Comparison of ENCODE assay signal across 23 cellular contexts in genomic region chr7:158318511-158318913, GRCh38.
DNase-seq lines count a peak whose midpoint lies in the region; ATAC-seq and TF ChIP-seq lines count a peak whose summit lies in the region.
"Had no signal": no experiment of that assay in that cellular context is flagged by ENCODE, and none has a peak within 500 bp of the region (broad histone marks: within the 10 kb centered on the region; RNA-seq: fewer than 3 reads in every experiment).

No MANE protein-coding gene starts in this region.

- no peak overlapping the region for H2BK20ac ChIP-seq in H9 (ENCODE audit: low read depth, low read length, poor library complexity, severe bottlenecking)

- DNase-seq in activated CD8-positive, alpha-beta memory T cell treated with anti-CD3 and anti-CD28 coated beads for 24 hours: peak; percentile 49
- DNase-seq in activated CD8-positive, alpha-beta memory T cell treated with anti-CD3 and anti-CD28 coated beads, Interleukin-2, amount 50 U/mL, for 48 hours: no peak
- DNase-seq in H9 (peak; percentile 55), osteocyte (ENCODE audit: extremely low spot score, unreplicated experiment) (peak; percentile 79), D341Med (ENCODE audit: low spot score) (no peak)
- DNase-seq: CD8-positive, alpha-beta memory T cell; DMS79 treated with DMSO at 0.1 percent for 48 hours; GDM1; GOT3; IMR-90; Karpas-422; MM.1S; NCI-H1092 treated with DMSO at 0.1 percent for 48 hours; NCI-H187; NCI-H345; NCI-H526; OCI-M1; SJCRH30 had no signal

- no peak overlapping the region for H2BK5ac ChIP-seq in H9 (ENCODE audit: insufficient read length, low read length)

- H3K23ac ChIP-seq in H9 (ENCODE audit: insufficient read length, low read depth, low read length): no peak overlapping the region

- H3K4me3 Mint-ChIP-seq in H9: no peak overlapping the region
- no peak overlapping the region for H3K4me3 Mint-ChIP-seq in osteocyte (ENCODE audit: unreplicated experiment)
- H3K4me3 Mint-ChIP-seq: CD8-positive, alpha-beta memory T cell had no signal

- H3K56ac ChIP-seq in H9 (ENCODE audit: insufficient read length, low read depth, low read length): no peak overlapping the region

- H3K9me3 Mint-ChIP-seq in H9 (peaks cover 16 to 24% of the 10 kb centered on the region in 2 experiments), osteocyte (ENCODE audit: unreplicated experiment) (peaks cover 15% of the 10 kb centered on the region)

- H2BK12ac ChIP-seq in H9 (ENCODE audit: insufficient read length, low read depth, low read length): no peak overlapping the region

- H3K27ac ChIP-seq in H9 (ENCODE audit: insufficient read length, low read depth, low read length) (peak overlapping the region; percentile 48), gastroesophageal sphincter (no peak overlapping the region)
- H3K27ac ChIP-seq: RWPE1, SJCRH30 had no signal

- no peak overlapping the region; the same call in 1 of the 2 replicates for H3K4ac ChIP-seq in H9 (ENCODE audit: low read depth, low read length)

- H3K14ac ChIP-seq in H9 (ENCODE audit: insufficient read depth, low read length): peak overlapping the region; percentile 21; the same call in 1 of the 2 replicates

- TF ChIP-seq CTCF in H9 (conservative IDR thresholded peaks at IDR 0.05) (no peak), osteocyte (IDR thresholded peaks at IDR 0.05) (no peak), gastroesophageal sphincter (IDR thresholded peaks at IDR 0.05) (no peak)

- TF ChIP-seq POLR2A in gastroesophageal sphincter (IDR thresholded peaks at IDR 0.05): no peak

- peak overlapping the region; percentile 3 for H2BK120ac ChIP-seq in H9 (ENCODE audit: low read depth, low read length, poor library complexity, severe bottlenecking)

- H3K4me1 ChIP-seq in H9 (ENCODE audit: insufficient read depth, low read length) (no peaks in the 10 kb centered on the region), iPS-15b (ENCODE audit: control insufficient read depth, insufficient read depth, low read length) (peaks cover 8% of the 10 kb centered on the region), gastroesophageal sphincter (no peaks in the 10 kb centered on the region)
- H3K4me1 ChIP-seq: SJCRH30 had no signal

- H3K27me3 ChIP-seq in H9 (ENCODE audit: insufficient read depth, low read length): no peaks in the 10 kb centered on the region
- no peaks in the 10 kb centered on the region for H3K27me3 ChIP-seq in iPS-15b (ENCODE audit: control insufficient read depth, insufficient read depth, low read length)
- peaks cover 59% of the 10 kb centered on the region for H3K27me3 ChIP-seq in gastroesophageal sphincter
- H3K27me3 ChIP-seq: SJCRH30 had no signal

- H3K36me3 ChIP-seq in iPS-15b (ENCODE audit: control insufficient read depth, insufficient read depth, low read length) (peaks cover 3% of the 10 kb centered on the region), gastroesophageal sphincter (no peaks in the 10 kb centered on the region)
- H3K36me3 ChIP-seq: SJCRH30 had no signal

- no peaks in the 10 kb centered on the region for H3K23me2 ChIP-seq in H9 (ENCODE audit: insufficient read length, low read depth, low read length, poor library complexity, severe bottlenecking)

- no peak overlapping the region for H3K4me3 ChIP-seq in iPS-15b (ENCODE audit: low read depth, low read length)
- H3K4me3 ChIP-seq in gastroesophageal sphincter: no peak overlapping the region
- H3K4me3 ChIP-seq: GM12878, SJCRH30 had no signal

- TF ChIP-seq EP300 in gastroesophageal sphincter (IDR thresholded peaks at IDR 0.05): no peak

- ATAC-seq in HG02973 (IDR thresholded peaks at IDR 0.05; ENCODE audit: unreplicated experiment) (no peak), gastroesophageal sphincter (no peak)
- ATAC-seq: GM12878 had no signal

- no peaks in the 10 kb centered on the region for H3K79me2 ChIP-seq in H9 (ENCODE audit: insufficient read depth, low read length)

- H3K27ac Mint-ChIP-seq in H9 (peak overlapping the region in 1 of 3 experiments; percentile 95; a peak in 1 of 7 replicates), osteocyte (ENCODE audit: unreplicated experiment) (no peak overlapping the region)
- H3K27ac Mint-ChIP-seq: CD8-positive, alpha-beta memory T cell had no signal

- H4K8ac ChIP-seq in H9 (replicated peaks; ENCODE audit: insufficient read length, low read depth, low read length): no peak overlapping the region

- no peak overlapping the region for H2BK15ac ChIP-seq in H9 (ENCODE audit: low read depth, low read length)

- H3K27me3 Mint-ChIP-seq in H9 (ENCODE audit: low read depth): peaks cover 10% of the 10 kb centered on the region
- no peaks in the 10 kb centered on the region for H3K27me3 Mint-ChIP-seq in osteocyte (ENCODE audit: unreplicated experiment)

- H3K79me1 ChIP-seq in H9 (ENCODE audit: insufficient read depth, low read depth, low read length, poor library complexity, severe bottlenecking): no peaks in the 10 kb centered on the region

- no CpG with 5 or more reads among the region's 22 CpGs for WGBS in H9 (ENCODE audit: extremely low coverage, insufficient read length, low lambda C conversion rate)
- WGBS in gastroesophageal sphincter (ENCODE audit: low coverage in 1 of 2), 2 donors: 72 to 100% methylated on average over 2 to 5 of the region's 22 CpGs

- H3K9ac ChIP-seq in H9 (ENCODE audit: extremely low read depth, insufficient read length, low read length) (no peak overlapping the region), iPS-15b (ENCODE audit: low read depth, low read length) (peak overlapping the region; percentile 26)

- no peak overlapping the region for H4K5ac ChIP-seq in H9 (ENCODE audit: insufficient read length, low read depth, low read length)

- no peak overlapping the region for H3K4me2 ChIP-seq in H9 (ENCODE audit: insufficient read depth, insufficient read length, low read length)

- no peak overlapping the region for H3T11ph ChIP-seq in H9 (ENCODE audit: low read length)

- no peak overlapping the region for H2AK5ac ChIP-seq in H9 (ENCODE audit: insufficient read length, low read length)

- no peaks in the 10 kb centered on the region for H4K20me1 ChIP-seq in H9 (ENCODE audit: control insufficient read depth, insufficient read depth, insufficient read length)

- H3K4me1 Mint-ChIP-seq in H9: peaks cover 26 to 28% of the 10 kb centered on the region in 2 experiments
- no peaks in the 10 kb centered on the region for H3K4me1 Mint-ChIP-seq in osteocyte (ENCODE audit: unreplicated experiment)
- H3K4me1 Mint-ChIP-seq: CD8-positive, alpha-beta memory T cell had no signal

- no peak overlapping the region for H4K91ac ChIP-seq in H9 (ENCODE audit: insufficient read length, low read depth, low read length)

- H3K36me3 Mint-ChIP-seq in H9 (ENCODE audit: insufficient read depth in 1 of 3, low read depth in 3 of 3): peaks cover 7 to 16% (median 10%) of the 10 kb centered on the region in 3 experiments
- H3K36me3 Mint-ChIP-seq in osteocyte (ENCODE audit: unreplicated experiment): no peaks in the 10 kb centered on the region
- H3K36me3 Mint-ChIP-seq: CD8-positive, alpha-beta memory T cell had no signal

- H3K18ac ChIP-seq in H9 (ENCODE audit: insufficient read length, low read depth, low read length): peak overlapping the region; percentile 55

- no peak overlapping the region for H2AFZ ChIP-seq in H9 (ENCODE audit: low read length)

- H3K9me3 ChIP-seq in H9 (ENCODE audit: control insufficient read depth, low read depth, low read length) (no peaks in the 10 kb centered on the region), iPS-15b (ENCODE audit: control insufficient read depth, insufficient read depth, low read length) (no peaks in the 10 kb centered on the region), gastroesophageal sphincter (no peaks in the 10 kb centered on the region)
- H3K9me3 ChIP-seq: SJCRH30 had no signal

Comparison
In these comparisons a context has a peak if more than half of its experiments do, and no peak if none do; other contexts are left out.
1. DNase-seq: peak in activated CD8-positive, alpha-beta memory T cell treated with anti-CD3 and anti-CD28 coated beads for 24 hours (single experiment), H9 (single experiment) and osteocyte (single experiment); none in activated CD8-positive, alpha-beta memory T cell treated with anti-CD3 and anti-CD28 coated beads, Interleukin-2, amount 50 U/mL, for 48 hours (single experiment) and D341Med (single experiment).